32 cellular contexts compared by ENCODE assay signal in genomic region chr1:79875187-79875586, GRCh38.
"Had no signal": no experiment of that assay in that cellular context is flagged by ENCODE, and none has a peak within 500 bp of the region (broad histone marks: within the 10 kb centered on the region; RNA-seq: fewer than 3 reads in every experiment).

No MANE protein-coding gene starts in this region.

- H3K9me3 Mint-ChIP-seq: activated CD4-positive, alpha-beta T cell treated with anti-CD3 and anti-CD28 coated beads, Interleukin-2, amount 10 ng/mL, durations not matched to agents 24 days and 14 days had no signal

- H3K4me3 ChIP-seq: ascending aorta, breast epithelium, cardiac muscle cell, colonic mucosa, esophagus squamous epithelium, gastroesophageal sphincter had no signal

- H3K36me3 Mint-ChIP-seq: activated CD4-positive, alpha-beta memory T cell treated with anti-CD3 and anti-CD28 coated beads for 36 hours; activated CD8-positive, alpha-beta memory T cell treated with anti-CD3 and anti-CD28 coated beads, Interleukin-2, amount 10 ng/mL, durations not matched to agents 7 days and 5 days; activated naive CD4-positive, alpha-beta T cell treated with anti-CD3 and anti-CD28 coated beads, Interleukin-2, amount 10 ng/mL, durations not matched to agents 7 days and 5 days; activated naive CD8-positive, alpha-beta T cell treated with anti-CD3 and anti-CD28 coated beads, Interleukin-2, amount 10 ng/mL, durations not matched to agents 7 days and 5 days; brain had no signal

- H3K27me3 Mint-ChIP-seq: activated B cell treated with CpG ODN at 0.5 μM for 24 hours; activated CD4-positive, alpha-beta memory T cell treated with anti-CD3 and anti-CD28 coated beads for 36 hours; activated CD4-positive, alpha-beta T cell treated with anti-CD3 and anti-CD28 coated beads for 36 hours; activated CD4-positive, alpha-beta T cell treated with anti-CD3 and anti-CD28 coated beads, Interleukin-2, amount 10 ng/mL, durations not matched to agents 24 days and 14 days; activated CD8-positive, alpha-beta memory T cell treated with anti-CD3 and anti-CD28 coated beads, Interleukin-2, amount 10 ng/mL, durations not matched to agents 7 days and 5 days; activated naive CD4-positive, alpha-beta T cell treated with anti-CD3 and anti-CD28 coated beads, Interleukin-2, amount 10 ng/mL, durations not matched to agents 7 days and 5 days; activated naive CD8-positive, alpha-beta T cell treated with anti-CD3 and anti-CD28 coated beads, Interleukin-2, amount 10 ng/mL, durations not matched to agents 7 days and 5 days; T-helper 17 cell had no signal

- DNase-seq: activated B cell treated with CpG ODN at 0.5 μM for 24 hours; activated CD4-positive, alpha-beta memory T cell treated with anti-CD3 and anti-CD28 coated beads for 36 hours; activated CD4-positive, alpha-beta T cell treated with anti-CD3 and anti-CD28 coated beads for 36 hours; activated CD4-positive, alpha-beta T cell treated with anti-CD3 and anti-CD28 coated beads, Interleukin-2, amount 10 ng/mL, durations not matched to agents 24 days and 14 days; activated CD4-positive, CD25-positive, alpha-beta regulatory T cell treated with anti-CD3 and anti-CD28 coated beads, Interleukin-2, amount 50 U/mL, for 72 hours; activated CD8-positive, alpha-beta memory T cell treated with anti-CD3 and anti-CD28 coated beads, Interleukin-2, amount 10 ng/mL, durations not matched to agents 7 days and 5 days; activated CD8-positive, alpha-beta memory T cell treated with anti-CD3 and anti-CD28 coated beads, Interleukin-2, amount 50 U/mL, for 4 hours; activated CD8-positive, alpha-beta T cell treated with anti-CD3 and anti-CD28 coated beads, Interleukin-2, amount 10 ng/mL, durations not matched to agents 7 days and 5 days; activated gamma-delta T cell; activated naive CD4-positive, alpha-beta T cell; activated naive CD4-positive, alpha-beta T cell treated with anti-CD3 and anti-CD28 coated beads, Interleukin-2, amount 10 ng/mL, durations not matched to agents 7 days and 5 days; activated naive CD8-positive, alpha-beta T cell treated with anti-CD3 and anti-CD28 coated beads, Interleukin-2, amount 10 ng/mL, durations not matched to agents 7 days and 5 days; activated T-cell treated with anti-CD3 and anti-CD28 coated beads, Interleukin-2, amount 50 U/mL, for 1 hour; activated T-cell treated with anti-CD3 and anti-CD28 coated beads, Interleukin-2, amount 50 U/mL, for 48 hours; central memory CD4-positive, alpha-beta T cell; cerebellar nuclear complex; colonic mucosa; effector CD8-positive, alpha-beta T cell; esophagus squamous epithelium; foreskin melanocyte; T-helper 1 cell; T-helper 17 cell; T1000; WERI-Rb-1 had no signal

- ATAC-seq: activated CD4-positive, alpha-beta T cell treated with anti-CD3 and anti-CD28 coated beads for 36 hours; activated CD8-positive, alpha-beta memory T cell treated with anti-CD3 and anti-CD28 coated beads, Interleukin-2, amount 10 ng/mL, durations not matched to agents 7 days and 5 days; activated CD8-positive, alpha-beta T cell treated with anti-CD3 and anti-CD28 coated beads, Interleukin-2, amount 10 ng/mL, durations not matched to agents 7 days and 5 days; activated naive CD4-positive, alpha-beta T cell treated with anti-CD3 and anti-CD28 coated beads, Interleukin-2, amount 50 U/mL, for 72 hours; gastroesophageal sphincter; T-helper 17 cell had no signal

- H3K27me3 ChIP-seq: ascending aorta, breast epithelium, cardiac muscle cell, colonic mucosa, esophagus squamous epithelium, gastroesophageal sphincter had no signal

- H3K4me3 Mint-ChIP-seq: activated B cell treated with CpG ODN at 0.5 μM for 24 hours; activated CD4-positive, alpha-beta memory T cell treated with anti-CD3 and anti-CD28 coated beads for 36 hours; activated CD4-positive, alpha-beta T cell treated with anti-CD3 and anti-CD28 coated beads for 36 hours; activated CD4-positive, alpha-beta T cell treated with anti-CD3 and anti-CD28 coated beads, Interleukin-2, amount 10 ng/mL, durations not matched to agents 24 days and 14 days; activated CD8-positive, alpha-beta memory T cell treated with anti-CD3 and anti-CD28 coated beads, Interleukin-2, amount 10 ng/mL, durations not matched to agents 7 days and 5 days; activated CD8-positive, alpha-beta T cell treated with anti-CD3 and anti-CD28 coated beads, Interleukin-2, amount 10 ng/mL, durations not matched to agents 7 days and 5 days; activated naive CD4-positive, alpha-beta T cell treated with anti-CD3 and anti-CD28 coated beads, Interleukin-2, amount 10 ng/mL, durations not matched to agents 7 days and 5 days; activated naive CD8-positive, alpha-beta T cell treated with anti-CD3 and anti-CD28 coated beads, Interleukin-2, amount 10 ng/mL, durations not matched to agents 7 days and 5 days; brain; T-helper 17 cell; T-helper 2 cell treated with Interferon-gamma antibody and Interleukin-4, amounts not matched to agents 5 μg/mL and 100 μg/mL, for 36 hours had no signal

- H3K27ac Mint-ChIP-seq: activated B cell treated with CpG ODN at 0.5 μM for 24 hours; activated CD4-positive, alpha-beta memory T cell treated with anti-CD3 and anti-CD28 coated beads for 36 hours; activated CD4-positive, alpha-beta T cell treated with anti-CD3 and anti-CD28 coated beads for 36 hours; activated CD4-positive, alpha-beta T cell treated with anti-CD3 and anti-CD28 coated beads, Interleukin-2, amount 10 ng/mL, durations not matched to agents 24 days and 14 days; activated CD8-positive, alpha-beta memory T cell treated with anti-CD3 and anti-CD28 coated beads, Interleukin-2, amount 10 ng/mL, durations not matched to agents 7 days and 5 days; activated CD8-positive, alpha-beta T cell treated with anti-CD3 and anti-CD28 coated beads, Interleukin-2, amount 10 ng/mL, durations not matched to agents 7 days and 5 days; activated naive CD4-positive, alpha-beta T cell treated with anti-CD3 and anti-CD28 coated beads, Interleukin-2, amount 10 ng/mL, durations not matched to agents 7 days and 5 days; activated naive CD4-positive, alpha-beta T cell treated with anti-CD3 and anti-CD28 coated beads, Interleukin-2, amount 50 U/mL, for 72 hours; activated naive CD8-positive, alpha-beta T cell treated with anti-CD3 and anti-CD28 coated beads, Interleukin-2, amount 10 ng/mL, durations not matched to agents 7 days and 5 days; brain; T-helper 17 cell; T-helper 2 cell treated with Interferon-gamma antibody and Interleukin-4, amounts not matched to agents 5 μg/mL and 100 μg/mL, for 36 hours had no signal

- H3K4me1 Mint-ChIP-seq: activated B cell treated with CpG ODN at 0.5 μM for 24 hours; activated CD4-positive, alpha-beta T cell treated with anti-CD3 and anti-CD28 coated beads for 36 hours; activated CD4-positive, alpha-beta T cell treated with anti-CD3 and anti-CD28 coated beads, Interleukin-2, amount 10 ng/mL, durations not matched to agents 24 days and 14 days; activated CD8-positive, alpha-beta memory T cell treated with anti-CD3 and anti-CD28 coated beads, Interleukin-2, amount 10 ng/mL, durations not matched to agents 7 days and 5 days; activated naive CD4-positive, alpha-beta T cell treated with anti-CD3 and anti-CD28 coated beads, Interleukin-2, amount 10 ng/mL, durations not matched to agents 7 days and 5 days; activated naive CD8-positive, alpha-beta T cell treated with anti-CD3 and anti-CD28 coated beads, Interleukin-2, amount 10 ng/mL, durations not matched to agents 7 days and 5 days; brain; T-helper 17 cell had no signal

- H3K9me3 ChIP-seq: colonic mucosa, gastroesophageal sphincter had no signal

- H3K36me3 ChIP-seq: ascending aorta, breast epithelium, cardiac muscle cell, colonic mucosa, esophagus squamous epithelium, gastroesophageal sphincter, WERI-Rb-1 had no signal

- H3K27ac ChIP-seq: ascending aorta, breast epithelium, cardiac muscle cell, colonic mucosa, epithelial cell of prostate, esophagus squamous epithelium, gastroesophageal sphincter, WERI-Rb-1 had no signal

- H3K4me1 ChIP-seq: ascending aorta, breast epithelium, colonic mucosa, esophagus squamous epithelium, gastroesophageal sphincter had no signal
